Comparison of ENCODE assay signal across 1 cellular context in the genomic region with DNA sequence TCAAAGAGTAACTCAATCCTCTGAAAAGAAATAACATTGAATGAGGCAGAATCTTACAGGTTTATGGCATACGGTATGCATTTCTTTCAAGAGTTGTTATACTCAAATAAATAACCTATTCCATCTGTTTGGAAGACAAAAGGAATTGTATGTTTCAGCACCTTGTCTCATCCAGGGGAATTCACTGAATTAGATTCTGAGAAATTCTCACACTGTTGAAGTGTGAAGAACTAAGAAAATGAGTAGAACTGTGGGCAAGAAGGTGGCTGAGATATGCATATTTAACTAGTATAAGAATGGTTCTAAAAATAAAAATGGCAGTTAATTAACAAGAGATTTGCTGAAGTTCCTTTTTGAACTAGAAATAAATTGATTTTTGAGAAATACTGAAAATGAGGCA.
TF ChIP-seq lines count a peak whose summit lies in the region.

No MANE protein-coding gene starts in this region.

TF ChIP-seq in GM12878, 131 proteins besides CTCF, POLR2A, EP300 and RAD21 (continued from another document):
- TF ChIP-seq, protein P1, sequence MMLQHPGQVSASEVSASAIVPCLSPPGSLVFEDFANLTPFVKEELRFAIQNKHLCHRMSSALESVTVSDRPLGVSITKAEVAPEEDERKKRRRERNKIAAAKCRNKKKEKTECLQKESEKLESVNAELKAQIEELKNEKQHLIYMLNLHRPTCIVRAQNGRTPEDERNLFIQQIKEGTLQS (IDR thresholded peaks at IDR 0.05; ENCODE audit: borderline replicate concordance, extremely low read depth, low read depth, low read length): no peak
- TF ChIP-seq POU2F2 (IDR thresholded peaks at IDR 0.05; ENCODE audit: borderline replicate concordance, low read depth, low read length): no peak; the same call in 2 of the 3 replicates
- TF ChIP-seq NBN (IDR thresholded peaks at IDR 0.05): 0 out of 2 replicates have a peak, but pooled peaks have one; percentile 14
- TF ChIP-seq RBBP5 (conservative IDR thresholded peaks at IDR 0.05): no peak
- TF ChIP-seq MTA2 (IDR thresholded peaks at IDR 0.05; ENCODE audit: low read depth): peak; percentile 58; the same call in 1 of the 2 replicates
- TF ChIP-seq, protein P2, sequence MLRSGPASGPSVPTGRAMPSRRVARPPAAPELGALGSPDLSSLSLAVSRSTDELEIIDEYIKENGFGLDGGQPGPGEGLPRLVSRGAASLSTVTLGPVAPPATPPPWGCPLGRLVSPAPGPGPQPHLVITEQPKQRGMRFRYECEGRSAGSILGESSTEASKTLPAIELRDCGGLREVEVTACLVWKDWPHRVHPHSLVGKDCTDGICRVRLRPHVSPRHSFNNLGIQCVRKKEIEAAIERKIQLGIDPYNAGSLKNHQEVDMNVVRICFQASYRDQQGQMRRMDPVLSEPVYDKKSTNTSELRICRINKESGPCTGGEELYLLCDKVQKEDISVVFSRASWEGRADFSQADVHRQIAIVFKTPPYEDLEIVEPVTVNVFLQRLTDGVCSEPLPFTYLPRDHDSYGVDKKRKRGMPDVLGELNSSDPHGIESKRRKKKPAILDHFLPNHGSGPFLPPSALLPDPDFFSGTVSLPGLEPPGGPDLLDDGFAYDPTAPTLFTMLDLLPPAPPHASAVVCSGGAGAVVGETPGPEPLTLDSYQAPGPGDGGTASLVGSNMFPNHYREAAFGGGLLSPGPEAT (IDR thresholded peaks at IDR 0.05; ENCODE audit: low read depth): peak; percentile 61; the same call in 1 of the 2 replicates
- TF ChIP-seq ZBED1 (IDR thresholded peaks at IDR 0.05; ENCODE audit: borderline replicate concordance): no peak
- TF ChIP-seq POLR2AphosphoS5 (IDR thresholded peaks at IDR 0.05; ENCODE audit: low read length): no peak
- no peak for TF ChIP-seq PAX8 (IDR thresholded peaks at IDR 0.05)
- peak; percentile 72 for TF ChIP-seq MEF2B (IDR thresholded peaks at IDR 0.05; ENCODE audit: partially characterized antibody, poor library complexity, severe bottlenecking)
- no peak for TF ChIP-seq EZH2 (IDR thresholded peaks at IDR 0.05; ENCODE audit: borderline replicate concordance, control insufficient read depth, low read depth, low read length)
- no peak for TF ChIP-seq KAT2A (conservative IDR thresholded peaks at IDR 0.05; ENCODE audit: control insufficient read depth, low read depth, low read length)
- TF ChIP-seq SREBF1 (IDR thresholded peaks at IDR 0.05; ENCODE audit: low read length): no peak
